In the genomic region with DNA sequence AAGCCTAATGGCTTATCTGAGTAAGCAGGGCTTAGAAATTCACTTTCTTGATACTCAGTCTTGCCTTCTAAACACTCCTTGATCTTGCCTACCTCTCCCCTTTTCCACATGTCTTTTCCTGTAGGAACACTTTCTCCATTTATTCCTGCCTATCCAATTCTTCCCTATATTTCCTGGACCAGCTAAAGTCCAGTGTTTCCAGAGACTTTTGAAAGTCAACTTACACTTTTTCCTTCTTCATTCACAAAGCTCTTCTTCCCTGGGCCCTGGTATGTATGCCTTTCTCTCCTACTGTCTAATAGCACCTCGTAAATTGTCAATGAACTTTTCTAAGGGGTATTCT, we compare ENCODE assay signal across 16 cellular contexts. TPM values are rescaled to one million over a fixed set of nuclear protein-coding genes. Genes with fewer than 3 reads are reported as not detected.
"Had no signal": no experiment of that assay in that cellular context is flagged by ENCODE, and none has a peak within 500 bp of the region (broad histone marks: within the 10 kb centered on the region; RNA-seq: fewer than 3 reads in every experiment).

No MANE protein-coding gene starts in this region.

- H3K4me3 ChIP-seq: cardiac muscle cell, gastroesophageal sphincter, left ventricle myocardium inferior, right atrium auricular region had no signal

- DNase-seq: activated CD4-positive, alpha-beta T cell treated with anti-CD3 and anti-CD28 coated beads, Interleukin-2, amount 50 U/mL, for 48 hours; activated CD8-positive, alpha-beta memory T cell treated with anti-CD3 and anti-CD28 coated beads, Interleukin-2, amount 50 U/mL, for 4 hours; activated naive CD4-positive, alpha-beta T cell; cortex of kidney; effector memory CD8-positive, alpha-beta T cell; left ventricle myocardium inferior; nucleus accumbens; SK-N-SH; small intestine; stimulated activated naive CD4-positive, alpha-beta T cell had no signal

- H3K27ac Mint-ChIP-seq: type B pancreatic cell had no signal

- H3K9me3 Mint-ChIP-seq: effector memory CD8-positive, alpha-beta T cell; T-helper 1 cell treated with Interleukin-12 subunit alpha and Interleukin-12 subunit beta and Interleukin-4 antibody, amounts not matched to agents 30 μg/mL and 1 μg/mL, for 36 hours; type B pancreatic cell had no signal

- ATAC-seq: activated CD4-positive, CD25-positive, alpha-beta regulatory T cell treated with anti-CD3 and anti-CD28 coated beads, Interleukin-2, amount 50 U/mL, for 24 hours; effector memory CD8-positive, alpha-beta T cell; gastroesophageal sphincter had no signal

- H3K27me3 Mint-ChIP-seq: effector memory CD8-positive, alpha-beta T cell; type B pancreatic cell had no signal

- H3K4me3 Mint-ChIP-seq: effector memory CD8-positive, alpha-beta T cell; type B pancreatic cell had no signal

- H3K36me3 Mint-ChIP-seq: type B pancreatic cell had no signal

RNA-seq across cellular contexts. Expression of a gene that starts 20.6 kb away (rescaled TPM):
- total RNA-seq: cardiac muscle cell had no signal
